22 cellular contexts compared by ENCODE assay signal in genomic region chr11:73213196-73214143, GRCh38. TPM values are rescaled to one million over a fixed set of nuclear protein-coding genes. Genes with fewer than 3 reads are reported as not detected.
DNase-seq lines count a peak whose midpoint lies in the region; ATAC-seq, FAIRE-seq and TF ChIP-seq lines count a peak whose summit lies in the region.
"Had no signal": no experiment of that assay in that cellular context is flagged by ENCODE, and none has a peak within 500 bp of the region (broad histone marks: within the 10 kb centered on the region; RNA-seq: fewer than 3 reads in every experiment).

No MANE protein-coding gene starts in this region.

- H3K27ac Mint-ChIP-seq in stimulated activated naive CD8-positive, alpha-beta T cell treated with anti-CD3 and anti-CD28 coated beads, Interleukin-15, Interleukin-2, amounts not matched to agents 100 ng/mL and 50 ng/mL, for 24 hours, result peak overlapping the region; percentile 28
- H3K27ac Mint-ChIP-seq in progenitor cell of endocrine pancreas, result peak overlapping the region; percentile 27
- H3K27ac Mint-ChIP-seq: stimulated activated effector memory CD8-positive, alpha-beta T cell treated with anti-CD3 and anti-CD28 coated beads, Interleukin-12 subunit alpha, Interleukin-12 subunit beta, amount 100 ng/mL, for 72 hours had no signal

- no peaks in the 10 kb centered on the region for H3K36me3 Mint-ChIP-seq in stimulated activated naive CD8-positive, alpha-beta T cell treated with anti-CD3 and anti-CD28 coated beads, Interleukin-15, Interleukin-2, amounts not matched to agents 100 ng/mL and 50 ng/mL, for 24 hours (ENCODE audit: low read depth)
- H3K36me3 Mint-ChIP-seq in progenitor cell of endocrine pancreas (ENCODE audit: insufficient read depth), result no peaks in the 10 kb centered on the region
- H3K36me3 Mint-ChIP-seq: memory B cell; stimulated activated effector memory CD8-positive, alpha-beta T cell treated with anti-CD3 and anti-CD28 coated beads, Interleukin-12 subunit alpha, Interleukin-12 subunit beta, amount 100 ng/mL, for 72 hours had no signal

- peaks cover 11 to 21% (median 15%) of the 10 kb centered on the region in 4 donors for H3K4me1 ChIP-seq in upper lobe of left lung

- no peak for TF ChIP-seq EP300 in upper lobe of left lung (IDR thresholded peaks at IDR 0.05)

- H3K9me3 Mint-ChIP-seq in stimulated activated naive CD8-positive, alpha-beta T cell treated with anti-CD3 and anti-CD28 coated beads, Interleukin-15, Interleukin-2, amounts not matched to agents 100 ng/mL and 50 ng/mL, for 24 hours, result no peaks in the 10 kb centered on the region
- peaks cover 3% of the 10 kb centered on the region for H3K9me3 Mint-ChIP-seq in progenitor cell of endocrine pancreas (ENCODE audit: low read depth)
- H3K9me3 Mint-ChIP-seq: memory B cell; stimulated activated effector memory CD8-positive, alpha-beta T cell treated with anti-CD3 and anti-CD28 coated beads, Interleukin-12 subunit alpha, Interleukin-12 subunit beta, amount 100 ng/mL, for 72 hours had no signal

- TF ChIP-seq POLR2A in upper lobe of left lung (IDR thresholded peaks at IDR 0.05), result no peak

- H3K4me3 Mint-ChIP-seq in stimulated activated naive CD8-positive, alpha-beta T cell treated with anti-CD3 and anti-CD28 coated beads, Interleukin-15, Interleukin-2, amounts not matched to agents 100 ng/mL and 50 ng/mL, for 24 hours, result no peak overlapping the region
- no peak overlapping the region for H3K4me3 Mint-ChIP-seq in progenitor cell of endocrine pancreas (ENCODE audit: low read depth)
- H3K4me3 Mint-ChIP-seq: memory B cell; stimulated activated effector memory CD8-positive, alpha-beta T cell treated with anti-CD3 and anti-CD28 coated beads, Interleukin-12 subunit alpha, Interleukin-12 subunit beta, amount 100 ng/mL, for 72 hours had no signal

- H3K4me3 ChIP-seq in upper lobe of left lung, result no peak overlapping the region
- H3K4me3 ChIP-seq: A549, GM23248 had no signal

- H3K27me3 ChIP-seq in upper lobe of left lung, result no peaks in the 10 kb centered on the region

- no peak for FAIRE-seq in frontal cortex (lab: Jason Lieb, UNC)
- FAIRE-seq: A549, endothelial cell of umbilical vein, TTC549 had no signal

- H3K4me1 Mint-ChIP-seq in stimulated activated naive CD8-positive, alpha-beta T cell treated with anti-CD3 and anti-CD28 coated beads, Interleukin-15, Interleukin-2, amounts not matched to agents 100 ng/mL and 50 ng/mL, for 24 hours (ENCODE audit: low read depth), result no peaks in the 10 kb centered on the region
- H3K4me1 Mint-ChIP-seq in progenitor cell of endocrine pancreas (ENCODE audit: low read depth), result peaks cover 6% of the 10 kb centered on the region

- TF ChIP-seq CTCF in progenitor cell of endocrine pancreas (IDR thresholded peaks at IDR 0.05; ENCODE audit: unreplicated experiment) (no peak), upper lobe of left lung (IDR thresholded peaks at IDR 0.05) (no peak)

- peaks cover 7% of the 10 kb centered on the region for H3K27me3 Mint-ChIP-seq in stimulated activated naive CD8-positive, alpha-beta T cell treated with anti-CD3 and anti-CD28 coated beads, Interleukin-15, Interleukin-2, amounts not matched to agents 100 ng/mL and 50 ng/mL, for 24 hours
- peaks cover 25% of the 10 kb centered on the region for H3K27me3 Mint-ChIP-seq in progenitor cell of endocrine pancreas

- WGBS in upper lobe of left lung, 2 donors, result 77 to 92% methylated on average over 8 of the region's 8 CpGs

- no peaks in the 10 kb centered on the region for H3K36me3 ChIP-seq in upper lobe of left lung

- H3K27ac ChIP-seq in upper lobe of left lung (no peak overlapping the region), substantia nigra (ENCODE audit: low read depth, low read length, poor library complexity, severe bottlenecking) (no peak overlapping the region)
- H3K27ac ChIP-seq: A549, C4-2B, GM23248 had no signal

- no peak for DNase-seq in stimulated activated naive CD8-positive, alpha-beta T cell treated with anti-CD3 and anti-CD28 coated beads, Interleukin-15, Interleukin-2, amounts not matched to agents 100 U/mL and 50 U/mL, for 24 hours
- DNase-seq in epidermal melanocyte (ENCODE audit: insufficient read length, low spot score) (peak; percentile 4), progenitor cell of endocrine pancreas (ENCODE audit: low spot score, unreplicated experiment) (no peak), upper lobe of left lung (no peak), frontal cortex (ENCODE audit: low spot score in 2 of 2) (no peak), NCI-H1930 (lab: John Stamatoyannopoulos, UW) (no peak), substantia nigra (lab: John Stamatoyannopoulos, UW) (no peak)
- DNase-seq: activated T-cell treated with anti-CD3 and anti-CD28 coated beads, Interleukin-2, amount 50 U/mL, for 1 hour; DMS 273 treated with DMSO at 0.1 percent for 48 hours; GM23248; NCI-H146; NCI-H2171 treated with DMSO at 0.1 percent for 48 hours; NCI-H748 treated with DMSO at 0.1 percent for 48 hours; SHP77 treated with DMSO at 0.1 percent for 48 hours; stimulated activated CD4-positive, alpha-beta T cell treated with anti-CD3 and anti-CD28 coated beads, Interleukin-1b, Interleukin-23, amount 100 ng/mL, for 48 hours had no signal

- ATAC-seq in stimulated activated naive CD8-positive, alpha-beta T cell treated with anti-CD3 and anti-CD28 coated beads, Interleukin-15, Interleukin-2, amounts not matched to agents 100 U/mL and 50 U/mL, for 24 hours, result no peak
- no peak for ATAC-seq in upper lobe of left lung (ENCODE audit: low FRiP score in 2 of 2)
- ATAC-seq: A549; stimulated activated effector memory CD8-positive, alpha-beta T cell treated with anti-CD3 and anti-CD28 coated beads, Interleukin-12 subunit alpha, Interleukin-12 subunit beta, amount 100 ng/mL, for 72 hours had no signal

- H3K9me3 ChIP-seq in upper lobe of left lung, result no peaks in the 10 kb centered on the region
- H3K9me3 ChIP-seq: A549 had no signal

RNA-seq across cellular contexts. Expression of gene P2RY2, which starts 4.6 kb away (rescaled TPM):
- 0.55 and 0.96 TPM in 2 replicates for total RNA-seq in progenitor cell of endocrine pancreas
- total RNA-seq in upper lobe of left lung, result 10 to 100 TPM in 4 of 6 donors, 1 to 10 TPM in 2; 7.8 to 15.0 (median 11.7) TPM
- not detected for total RNA-seq in frontal cortex
- total RNA-seq: GM23248 had no signal

RNA-seq across cellular contexts. Expression of gene P2RY6, which starts 58.7 kb away (rescaled TPM):
- total RNA-seq in progenitor cell of endocrine pancreas (0.13 and 0.14 TPM in 2 replicates), upper lobe of left lung (1 to 10 TPM in 3 of 6 donors, under 1 TPM in 2, not detected in 1; 0.30 to 5.3 (median 1.4) TPM), frontal cortex (under 0.01 TPM)
- total RNA-seq: endothelial cell of umbilical vein had no signal
